ENCODE assay signal across 17 cellular contexts in the genomic region with DNA sequence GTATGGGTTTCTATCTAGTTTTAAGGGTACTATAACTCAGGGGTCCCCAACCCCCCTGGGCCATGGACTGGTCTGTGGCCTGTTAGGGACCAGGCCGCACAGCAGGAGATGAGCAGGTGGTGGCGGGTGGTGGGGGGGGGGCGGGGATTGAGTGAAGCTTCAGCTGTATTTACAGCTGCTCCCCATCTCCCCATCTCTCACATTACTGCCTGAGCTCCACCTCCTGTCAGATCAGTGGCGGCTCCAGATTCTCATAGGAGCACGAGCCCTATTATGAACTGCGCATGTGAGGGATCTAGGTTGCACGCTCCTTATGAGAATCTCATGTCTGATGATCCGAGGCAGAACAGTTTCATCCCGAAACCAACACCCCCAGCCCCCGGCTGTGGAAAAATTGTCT.
DNase-seq lines count a peak whose midpoint lies in the region; ATAC-seq and TF ChIP-seq lines count a peak whose summit lies in the region.
"Had no signal": no experiment of that assay in that cellular context is flagged by ENCODE, and none has a peak within 500 bp of the region (broad histone marks: within the 10 kb centered on the region; RNA-seq: fewer than 3 reads in every experiment).

No MANE protein-coding gene starts in this region.

- peak overlapping the region; percentile 66 for H2BK5ac ChIP-seq in trophoblast cell (ENCODE audit: low read depth, low read length, poor library complexity)

- no peak for TF ChIP-seq CTCF in testis (IDR thresholded peaks at IDR 0.05)

- ATAC-seq in left ventricle myocardium superior (no peak), GM21528 (IDR thresholded peaks at IDR 0.05; ENCODE audit: low FRiP score, unreplicated experiment) (no peak)
- ATAC-seq: PC-3, Right ventricle myocardium inferior had no signal

- peak overlapping the region; percentile 45 for H3K14ac ChIP-seq in trophoblast cell (ENCODE audit: low read length)

- peaks cover 28% of the 10 kb centered on the region for H3K79me1 ChIP-seq in trophoblast cell (ENCODE audit: low read length)

- no CpG with 5 or more reads among the region's 10 CpGs for WGBS in trophoblast cell (ENCODE audit: extremely low coverage, insufficient coverage, insufficient read length)
- WGBS in testis, 2 donors = 86 to 96% methylated on average over 9 to 10 of the region's 10 CpGs

- peak overlapping the region; percentile 68 for H4K91ac ChIP-seq in trophoblast cell (ENCODE audit: low read depth, low read length)

- H3K23ac ChIP-seq in trophoblast cell (ENCODE audit: low read length) = no peak overlapping the region

- peak overlapping the region; percentile 31 for H2AK5ac ChIP-seq in trophoblast cell (ENCODE audit: low read length)

- no peak overlapping the region for H3K4me2 ChIP-seq in trophoblast cell (ENCODE audit: low read length)

- H3K4me3 ChIP-seq in SJCRH30 (no peak overlapping the region), trophoblast cell (ENCODE audit: low read depth, low read length) (no peak overlapping the region), testis (no peak overlapping the region)

- peak overlapping the region; percentile 10 for H4K8ac ChIP-seq in trophoblast cell (ENCODE audit: low read depth, low read length)

- H3K36me3 ChIP-seq in SJCRH30 = no peaks in the 10 kb centered on the region
- H3K36me3 ChIP-seq in trophoblast cell (ENCODE audit: control insufficient read depth in 1 of 2, insufficient read depth in 2 of 2, low read length in 2 of 2) = no peaks in the 10 kb centered on the region
- H3K36me3 ChIP-seq in testis (ENCODE audit: low read depth, missing control alignments) = no peaks in the 10 kb centered on the region

- H3K9me3 ChIP-seq in SJCRH30 (replicated peaks) = peaks cover 13% of the 10 kb centered on the region
- H3K9me3 ChIP-seq in trophoblast cell (ENCODE audit: insufficient read depth, low read depth, low read length) = peaks cover 5% of the 10 kb centered on the region
- H3K9me3 ChIP-seq in testis = no peaks in the 10 kb centered on the region

- no peak for TF ChIP-seq POLR2A in testis (IDR thresholded peaks at IDR 0.05)

- peak overlapping the region; percentile 97 for H2BK12ac ChIP-seq in trophoblast cell (ENCODE audit: low read length)

- H2AFZ ChIP-seq in trophoblast cell (ENCODE audit: insufficient read depth, low read length, poor library complexity) = no peak overlapping the region

- peak overlapping the region; percentile 53 for H2BK120ac ChIP-seq in trophoblast cell (ENCODE audit: insufficient read depth, low read length, poor library complexity)

- no peak overlapping the region for H3K18ac ChIP-seq in trophoblast cell (ENCODE audit: low read length)

- H3K4ac ChIP-seq in trophoblast cell (ENCODE audit: low read depth, low read length) = peak overlapping the region; percentile 20

- H3K9ac ChIP-seq in trophoblast cell (ENCODE audit: low read length) = no peak overlapping the region

- H3K27ac ChIP-seq in SJCRH30 (peak overlapping the region; percentile 66), trophoblast cell (ENCODE audit: low read depth, low read length) (peak overlapping the region; percentile 33), testis (no peak overlapping the region)

- H3K4me1 ChIP-seq in SJCRH30 = peaks cover 9% of the 10 kb centered on the region
- H3K4me1 ChIP-seq in trophoblast cell (ENCODE audit: control insufficient read depth in 1 of 2, insufficient read depth in 2 of 2, low read length in 2 of 2) = peaks cover 16 to 29% of the 10 kb centered on the region in 2 experiments
- H3K4me1 ChIP-seq in testis = no peaks in the 10 kb centered on the region

- H3K27me3 ChIP-seq in SJCRH30 (no peaks in the 10 kb centered on the region), trophoblast cell (ENCODE audit: insufficient read depth, low read length) (no peaks in the 10 kb centered on the region), testis (no peaks in the 10 kb centered on the region)

- DNase-seq in NCI-H1417 (lab: John Stamatoyannopoulos, UW) (peak in 2 of 3 experiments; percentile 38 to 70), NCI-H1417 treated with DMSO at 0.1 percent for 48 hours (lab: John Stamatoyannopoulos, UW) (no peak), NCI-H69 (lab: John Stamatoyannopoulos, UW) (peak; percentile 7), SJCRH30 (peak; percentile 96 to 98), trophoblast cell (no peak), left ventricle myocardium superior (no peak), testis (no peak)
- DNase-seq: 8988T, C1 segment of cervical spinal cord, COR-L47, HFFc6, MM.1S, NCI-H2081, PC-3, T-helper 2 cell had no signal

- no peak overlapping the region for H4K12ac ChIP-seq in trophoblast cell (ENCODE audit: low read depth, low read length)

- peaks cover 4% of the 10 kb centered on the region for H3K79me2 ChIP-seq in trophoblast cell (ENCODE audit: control insufficient read depth, insufficient read depth, low read length, poor library complexity)

- intact Hi-C loops in left ventricle myocardium superior (cut with micrococcal nuclease) (no loop called here), testis (cut with DNase I; ENCODE audit: low total_unique reads) (no loop called here)

Comparison
In these comparisons a context has a peak if more than half of its experiments do, and no peak if none do; other contexts are left out.
1. DNase-seq: peak in NCI-H1417 (2 of 3), NCI-H69 (single experiment) and SJCRH30 (2 of 2); none in NCI-H1417 treated with DMSO at 0.1 percent for 48 hours (single experiment), trophoblast cell (0 of 2), left ventricle myocardium superior (single experiment) and testis (single experiment).
2. H3K27ac ChIP-seq: peak in SJCRH30 (single experiment) and trophoblast cell (single experiment); none in testis (0 of 2).